In genomic region chr11:45661417-45662055, GRCh38 we compare ENCODE assay signal across 15 cellular contexts. TPM values are rescaled to one million over a fixed set of nuclear protein-coding genes. Genes with fewer than 3 reads are reported as not detected.
"Had no signal": no experiment of that assay in that cellular context is flagged by ENCODE, and none has a peak within 500 bp of the region (broad histone marks: within the 10 kb centered on the region; RNA-seq: fewer than 3 reads in every experiment).

No MANE protein-coding gene starts in this region.

- H3K27ac Mint-ChIP-seq: activated CD4-positive, alpha-beta T cell treated with anti-CD3 and anti-CD28 coated beads for 36 hours; activated CD8-positive, alpha-beta T cell treated with anti-CD3 and anti-CD28 coated beads, Interleukin-2, amount 10 ng/mL, durations not matched to agents 7 days and 5 days; effector memory CD8-positive, alpha-beta T cell; naive thymus-derived CD8-positive, alpha-beta T cell had no signal

- H3K27ac ChIP-seq: pancreas had no signal

- H3K36me3 ChIP-seq: pancreas had no signal

- H3K4me3 Mint-ChIP-seq: activated CD4-positive, alpha-beta T cell treated with anti-CD3 and anti-CD28 coated beads for 36 hours; activated CD8-positive, alpha-beta T cell treated with anti-CD3 and anti-CD28 coated beads, Interleukin-2, amount 10 ng/mL, durations not matched to agents 7 days and 5 days; effector memory CD8-positive, alpha-beta T cell; naive thymus-derived CD8-positive, alpha-beta T cell had no signal

- DNase-seq: activated CD4-positive, alpha-beta T cell treated with anti-CD3 and anti-CD28 coated beads for 36 hours; activated CD8-positive, alpha-beta T cell treated with anti-CD3 and anti-CD28 coated beads, Interleukin-2, amount 10 ng/mL, durations not matched to agents 7 days and 5 days; activated naive CD4-positive, alpha-beta T cell treated with Interleukin-2 at 50 U/mL for 16 hours; effector memory CD8-positive, alpha-beta T cell; left cardiac atrium; mucosa of descending colon; stimulated activated CD4-positive, alpha-beta T cell treated with anti-CD3 and anti-CD28 coated beads, Interleukin-2, amount 100 ng/mL, for 24 hours; stimulated activated naive CD4-positive, alpha-beta T cell; T1000; trophoblast cell had no signal

- ATAC-seq: activated CD4-positive, alpha-beta T cell treated with anti-CD3 and anti-CD28 coated beads for 36 hours; activated CD8-positive, alpha-beta T cell treated with anti-CD3 and anti-CD28 coated beads, Interleukin-2, amount 10 ng/mL, durations not matched to agents 7 days and 5 days; effector memory CD8-positive, alpha-beta T cell; left cardiac atrium; mucosa of descending colon; naive thymus-derived CD8-positive, alpha-beta T cell; pancreas; right cardiac atrium had no signal

- H3K9me3 ChIP-seq: mucosa of descending colon, pancreas had no signal

- H3K9me3 Mint-ChIP-seq: central memory CD8-positive, alpha-beta T cell; effector memory CD8-positive, alpha-beta T cell; naive thymus-derived CD8-positive, alpha-beta T cell had no signal

- H3K4me3 ChIP-seq: lung, mucosa of descending colon, pancreas had no signal

- FAIRE-seq: pancreas had no signal

- H3K36me3 Mint-ChIP-seq: naive thymus-derived CD8-positive, alpha-beta T cell had no signal

RNA-seq across cellular contexts. Expression of gene CHST1, which starts 3.9 kb away (rescaled TPM):
- total RNA-seq: activated CD8-positive, alpha-beta T cell treated with anti-CD3 and anti-CD28 coated beads, Interleukin-2, amount 10 ng/mL, durations not matched to agents 7 days and 5 days; naive thymus-derived CD8-positive, alpha-beta T cell had no signal
- polyA plus RNA-seq: naive thymus-derived CD8-positive, alpha-beta T cell had no signal
